Comparison of ENCODE assay signal across 8 cellular contexts in the genomic region with DNA sequence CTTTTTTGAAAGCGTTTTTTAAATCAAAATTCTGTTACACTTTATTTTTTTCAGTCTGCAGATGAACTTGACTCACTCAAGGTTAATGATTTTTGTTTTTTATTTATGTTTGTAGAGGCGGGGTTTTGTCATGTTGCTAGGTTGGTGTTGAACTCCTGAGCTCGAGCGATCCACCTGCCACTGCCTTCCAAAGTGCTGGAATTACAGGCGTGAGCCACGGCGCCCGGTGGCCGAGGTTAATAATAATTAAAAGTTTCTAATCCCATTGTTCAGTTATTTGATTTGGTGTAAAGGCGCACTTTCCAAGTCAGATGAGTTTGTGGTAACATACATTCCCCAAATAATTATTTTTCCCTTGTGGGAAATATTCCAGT. TPM values are rescaled to one million over a fixed set of nuclear protein-coding genes. Genes with fewer than 3 reads are reported as not detected.
A peak's percentile ranks its signal among the peaks of the same experiment; 100 is the strongest.
DNase-seq lines count a peak whose midpoint lies in the region; ATAC-seq and TF ChIP-seq lines count a peak whose summit lies in the region.

No MANE protein-coding gene starts in this region.

- TF ChIP-seq POLR2A in esophagus squamous epithelium (IDR thresholded peaks at IDR 0.05): no peak

- H3K4me3 ChIP-seq in GM12864 (ENCODE audit: low read depth, low read length) (peak overlapping the region; percentile 92), RWPE2 (ENCODE audit: severe bottlenecking) (peak overlapping the region; percentile 78), esophagus squamous epithelium (peak overlapping the region; percentile 87 to 99 (median 94)), psoas muscle (peak overlapping the region; percentile 95)

- no peak for ATAC-seq in RWPE2 (ENCODE audit: low read depth)
- no peak for ATAC-seq in psoas muscle
- no peak for ATAC-seq in sciatic nerve

- H3K36me3 ChIP-seq in RWPE2 (ENCODE audit: low read depth): peaks cover 33% of the 10 kb centered on the region
- H3K36me3 ChIP-seq in esophagus squamous epithelium: peaks cover 0 to 10% (median 0%) of the 10 kb centered on the region in 3 donors
- H3K36me3 ChIP-seq in psoas muscle (ENCODE audit: insufficient read depth in 1 of 2, low read depth in 1 of 2): peaks cover 0 to 23% of the 10 kb centered on the region in 2 donors

- H3K27ac ChIP-seq in RWPE2 (ENCODE audit: poor library complexity, severe bottlenecking): peak overlapping the region; percentile 91
- peak overlapping the region; percentile 99 to 100 (median 100) for H3K27ac ChIP-seq in esophagus squamous epithelium
- H3K27ac ChIP-seq in psoas muscle: peak overlapping the region; percentile 100

- H3K27me3 ChIP-seq in RWPE2 (ENCODE audit: insufficient read depth, poor library complexity, severe bottlenecking) (no peaks in the 10 kb centered on the region), esophagus squamous epithelium (no peaks in the 10 kb centered on the region), psoas muscle (ENCODE audit: insufficient read depth in 3 of 3, low read length in 2 of 3) (no peaks in the 10 kb centered on the region)

- no peak for DNase-seq in GM12864 (ENCODE audit: low read depth)
- no peak for DNase-seq in RWPE2 (ENCODE audit: low spot score)
- no peak for DNase-seq in esophagus squamous epithelium (lab: John Stamatoyannopoulos, UW)
- no peak for DNase-seq in psoas muscle
- no peak for DNase-seq in T-helper 9 cell
- no peak for DNase-seq in sciatic nerve (ENCODE audit: low spot score)
- no peak for DNase-seq in activated effector memory CD4-positive, alpha-beta T cell treated with anti-CD3 and anti-CD28 coated beads, Interleukin-2, amount 50 U/mL, for 16 hours
- no peak for DNase-seq in NCI-H2171 treated with DMSO at 0.1 percent for 48 hours (lab: John Stamatoyannopoulos, UW)

- H3K9me3 ChIP-seq in RWPE2 (ENCODE audit: severe bottlenecking) (no peaks in the 10 kb centered on the region), esophagus squamous epithelium (no peaks in the 10 kb centered on the region), psoas muscle (no peaks in the 10 kb centered on the region)

- WGBS in esophagus squamous epithelium, 2 donors: 12 to 14% methylated on average over 10 of the region's 10 CpGs
- WGBS in psoas muscle, 3 donors: 7 to 9% (median 8%) methylated on average over 10 of the region's 10 CpGs

- TF ChIP-seq CTCF in GM12864 (IDR thresholded peaks at IDR 0.05; ENCODE audit: low read depth, low read length, missing control alignments) (no peak), RWPE2 (IDR thresholded peaks at IDR 0.05; ENCODE audit: poor library complexity, severe bottlenecking) (no peak), esophagus squamous epithelium (IDR thresholded peaks at IDR 0.05) (no peak), psoas muscle (IDR thresholded peaks at IDR 0.05) (no peak)

- H3K4me1 ChIP-seq in RWPE2 (ENCODE audit: insufficient read depth, poor library complexity, severe bottlenecking) (peaks cover 13% of the 10 kb centered on the region), esophagus squamous epithelium (peaks cover 0 to 73% (median 13%) of the 10 kb centered on the region in 3 donors), psoas muscle (peaks cover 64% of the 10 kb centered on the region)

- intact Hi-C loops in esophagus squamous epithelium (cut with DNase I) (no loop called here), psoas muscle (cut with DNase I) (loop anchor here in 1 of 2 donors (10.0 kb wide), 1 partner anchor 155 kb away; a partner anchor contains a TSS), sciatic nerve (cut with DNase I) (no loop called here)

RNA-seq across cellular contexts. Expression of a gene that starts 1.2 kb away (rescaled TPM):
- total RNA-seq in esophagus squamous epithelium (10 to 100 TPM; 27.3 to 48.5 (median 41.4) TPM), psoas muscle (10 to 100 TPM in 3 of 4 donors, 1 to 10 TPM in 1; 9.5 to 30.4 (median 24.5) TPM), sciatic nerve (58.0 TPM)
- polyA plus RNA-seq in psoas muscle: 10 to 100 TPM; 10.1 to 13.6 (median 13.4) TPM
